Comparison of ENCODE assay signal across 9 cellular contexts in genomic region chr22:18031670-18032454, GRCh38. TPM values are rescaled to one million over a fixed set of nuclear protein-coding genes. Genes with fewer than 3 reads are reported as not detected.
DNase-seq lines count a peak whose midpoint lies in the region; ATAC-seq, FAIRE-seq and TF ChIP-seq lines count a peak whose summit lies in the region.
"Had no signal": no experiment of that assay in that cellular context is flagged by ENCODE, and none has a peak within 500 bp of the region (broad histone marks: within the 10 kb centered on the region; RNA-seq: fewer than 3 reads in every experiment).

No MANE protein-coding gene starts in this region.

- intact Hi-C loops in upper lobe of right lung (cut with DNase I) = no loop called here

- TF ChIP-seq POLR2A in A549 (IDR thresholded peaks at IDR 0.05; ENCODE audit: low read length) = no peak

- DNase-seq in A549 (ENCODE audit: low read depth in 1 of 2, low spot score in 1 of 2) = peak; percentile 48 to 80
- DNase-seq in HK-2 (ENCODE audit: unreplicated experiment) = peak; percentile 92
- DNase-seq in anterior cingulate cortex (lab: John Stamatoyannopoulos, UW) = peak in 33 of 58 donors; percentile 7 to 66 (median 42)
- DNase-seq in kidney epithelial cell (ENCODE audit: low read depth) = peak; percentile 94
- DNase-seq in upper lobe of right lung = no peak
- no peak for DNase-seq in GF-D8 (lab: John Stamatoyannopoulos, UW)
- DNase-seq in 8988T = no peak
- DNase-seq in NCI-H526 (lab: John Stamatoyannopoulos, UW) = no peak
- DNase-seq: GOT3 had no signal

- no peak; a peak in 1 of 5 replicates for TF ChIP-seq EP300 in A549 (IDR thresholded peaks at IDR 0.05)

- CTCF ChIA-PET in A549 (lab: Yijun Ruan, JAX) = interaction anchor here (0.5 to 4.6 kb wide), 3 partner anchors 8 to 44 kb away, joined by 4 to 31 read pairs (median 9); partner anchors contain the start of gene MICAL3

- TF ChIP-seq CTCF in A549 (IDR thresholded peaks at IDR 0.05) = no peak
- no peak for TF ChIP-seq CTCF in kidney epithelial cell (IDR thresholded peaks at IDR 0.05; ENCODE audit: insufficient read depth, low read length, poor library complexity, severe bottlenecking)
- no peak for TF ChIP-seq CTCF in upper lobe of right lung (IDR thresholded peaks at IDR 0.05)

- H3K9me3 ChIP-seq in A549 (no peaks in the 10 kb centered on the region), upper lobe of right lung (no peaks in the 10 kb centered on the region)

- FAIRE-seq in A549 (lab: Jason Lieb, UNC) = no peak

- POLR2A ChIA-PET in A549 (lab: Yijun Ruan, JAX) = interaction anchor here (0.5 to 1.1 kb wide), 3 partner anchors 45 to 257 kb away, joined by 3 to 5 read pairs (median 3); partner anchors contain the start of gene BID

- H3K4me3 ChIP-seq in A549 (no peak overlapping the region), kidney epithelial cell (ENCODE audit: low read depth, low read length) (no peak overlapping the region), upper lobe of right lung (no peak overlapping the region)

- ATAC-seq in A549 = peak; percentile 88 to 89
- ATAC-seq in upper lobe of right lung = no peak

- TF ChIP-seq RAD21 in A549 (conservative IDR thresholded peaks at IDR 0.05 in 1 of 2, IDR thresholded peaks at IDR 0.05 in 1 of 2) = no peak

- H3K27me3 ChIP-seq in kidney epithelial cell (ENCODE audit: control insufficient read depth, insufficient read depth, low read length) (no peaks in the 10 kb centered on the region), upper lobe of right lung (peaks cover 10% of the 10 kb centered on the region)

- H3K4me2 ChIP-seq in A549 = peak overlapping the region; percentile 79

- H3K4me1 ChIP-seq in A549 (peaks cover 57% of the 10 kb centered on the region), upper lobe of right lung (peaks cover 8% of the 10 kb centered on the region)

- peak overlapping the region; percentile 85 to 91 for H3K27ac ChIP-seq in A549
- H3K27ac ChIP-seq in upper lobe of right lung = no peak overlapping the region

- H3K36me3 ChIP-seq in kidney epithelial cell (ENCODE audit: control insufficient read depth, insufficient read depth, low read length) (no peaks in the 10 kb centered on the region), upper lobe of right lung (no peaks in the 10 kb centered on the region)

- WGBS in A549 (ENCODE audit: missing lambda C conversion rate) = 7% methylated on average over 10 of the region's 11 CpGs

TF ChIP-seq in A549, 52 proteins besides CTCF, POLR2A, EP300 and RAD21:
- TF ChIP-seq CEBPB (IDR thresholded peaks at IDR 0.05) (peak; percentile 65 to 67; a peak in 3 of 4 replicates), TP53 (CRISPR knock-in tag; IDR thresholded peaks at IDR 0.05) (no peak), GATA3 (IDR thresholded peaks at IDR 0.05; ENCODE audit: borderline replicate concordance) (peak; percentile 21; the same call in 1 of the 2 replicates), BCL3 (IDR thresholded peaks at IDR 0.05) (no peak), JUNB (IDR thresholded peaks at IDR 0.05) (peak; percentile 42; the same call in 1 of the 2 replicates), CBX2 (IDR thresholded peaks at IDR 0.05; ENCODE audit: borderline replicate concordance, low read depth) (no peak), MAZ (IDR thresholded peaks at IDR 0.05; ENCODE audit: borderline replicate concordance, low read depth, low read length) (no peak), FOSL2 (IDR thresholded peaks at IDR 0.05) (peak; percentile 23; the same call in 1 of the 2 replicates), FOSL2 (CRISPR knock-in tag; IDR thresholded peaks at IDR 0.05) (peak; percentile 71), MAFK (IDR thresholded peaks at IDR 0.05; ENCODE audit: partially characterized antibody) (peak; percentile 25), CHD2 (IDR thresholded peaks at IDR 0.05; ENCODE audit: low read length, partially characterized antibody) (no peak), HOXB5 (CRISPR knock-in tag; IDR thresholded peaks at IDR 0.05) (no peak), HDAC2 (IDR thresholded peaks at IDR 0.05) (no peak), CBX8 (IDR thresholded peaks at IDR 0.05) (no peak), MAX (IDR thresholded peaks at IDR 0.05) (0 out of 2 replicates have a peak, but pooled peaks have one; percentile 17), JUN (IDR thresholded peaks at IDR 0.05) (peak; percentile 19 to 28; a peak in 1 of 5 replicates)

RNA-seq across cellular contexts. Expression of gene MICAL3, which starts 7.5 kb away (rescaled TPM):
- 18.7 and 20.5 TPM in 2 replicates for polyA plus RNA-seq in A549 (2011; rRNA removed)
- 13.3 and 17.7 TPM in 2 replicates for polyA plus RNA-seq in A549 (2012; cell fraction: cytosol; rRNA removed)
- 74.0 and 74.6 TPM in 2 replicates for polyA plus RNA-seq in A549 (2012; cell fraction: nucleus; rRNA removed)
- 30.1 to 35.1 TPM (median 30.3 TPM) in 3 replicates for polyA plus RNA-seq in A549 (2017; fragmentation: RNase III; extraction: RNeasy Plus Mini Kit Qiagen cat#74134 plus additional on column Dnase treatment)
- 28.0 and 34.1 TPM in 2 replicates for polyA minus RNA-seq in A549 (2011; rRNA and poly(A)+ RNA removed)
- total RNA-seq in kidney epithelial cell = 38.9 and 53.1 TPM in 2 replicates
- total RNA-seq in upper lobe of right lung = 31.2 TPM

RNA-seq across cellular contexts. Expression of gene PEX26, which starts 45.9 kb away (rescaled TPM):
- polyA plus RNA-seq in A549 (2011; rRNA removed) (12.4 and 15.3 TPM in 2 replicates), A549 (2017; fragmentation: RNase III; extraction: RNeasy Plus Mini Kit Qiagen cat#74134 plus additional on column Dnase treatment) (10.8 to 12.7 TPM (median 11.8 TPM) in 3 replicates)
- 6.8 and 11.5 TPM in 2 replicates for polyA plus RNA-seq in A549 (2012; cell fraction: cytosol; rRNA removed)
- 8.3 and 9.9 TPM in 2 replicates for polyA plus RNA-seq in A549 (2012; cell fraction: nucleus; rRNA removed)
- polyA minus RNA-seq in A549 (2011; rRNA and poly(A)+ RNA removed) = 23.8 and 24.1 TPM in 2 replicates
- total RNA-seq in kidney epithelial cell (32.4 and 34.4 TPM in 2 replicates), upper lobe of right lung (35.5 TPM)

Comparison
In these comparisons a context has a peak if more than half of its experiments do, and no peak if none do; other contexts are left out.
1. DNase-seq: peak in A549 (2 of 2), HK-2 (single experiment), anterior cingulate cortex (33 of 58) and kidney epithelial cell (single experiment); none in upper lobe of right lung (single experiment), GF-D8 (single experiment), 8988T (single experiment) and NCI-H526 (0 of 2).